In genomic region chr11:128724891-128725611, GRCh38 we compare ENCODE assay signal across 11 cellular contexts. TPM values are rescaled to one million over a fixed set of nuclear protein-coding genes. Genes with fewer than 3 reads are reported as not detected.
A peak's percentile ranks its signal among the peaks of the same experiment; 100 is the strongest.
DNase-seq lines count a peak whose midpoint lies in the region; ATAC-seq and TF ChIP-seq lines count a peak whose summit lies in the region.
"Had no signal": no experiment of that assay in that cellular context is flagged by ENCODE, and none has a peak within 500 bp of the region (broad histone marks: within the 10 kb centered on the region; RNA-seq: fewer than 3 reads in every experiment).

No MANE protein-coding gene starts in this region.

- peak overlapping the region; percentile 86 for H3K9ac ChIP-seq in MM.1S (ENCODE audit: low read length)

- no peaks in the 10 kb centered on the region for H4K20me1 ChIP-seq in MM.1S (ENCODE audit: insufficient read depth, low read length)

- H3K79me2 ChIP-seq in MM.1S (ENCODE audit: low read length): peaks cover 84% of the 10 kb centered on the region

- peaks cover 94% of the 10 kb centered on the region for H3F3A ChIP-seq in MM.1S (ENCODE audit: insufficient read depth, low read length)

- no peaks in the 10 kb centered on the region for H3K27me3 ChIP-seq in MM.1S (replicated peaks; ENCODE audit: insufficient read depth, low read length)
- H3K27me3 ChIP-seq in gastroesophageal sphincter: no peaks in the 10 kb centered on the region

- no peak for TF ChIP-seq EP300 in gastroesophageal sphincter (IDR thresholded peaks at IDR 0.05)

- H3K4me1 ChIP-seq in MM.1S (ENCODE audit: low read length) (peaks cover 87% of the 10 kb centered on the region), gastroesophageal sphincter (peaks cover 0 to 71% (median 10%) of the 10 kb centered on the region in 3 donors)

- H3K9me2 ChIP-seq in MM.1S (replicated peaks; ENCODE audit: insufficient read depth, low read length): no peaks in the 10 kb centered on the region

- H2AFZ ChIP-seq in MM.1S (ENCODE audit: low read length): no peak overlapping the region

- peak; percentile 7 for ATAC-seq in GM21390 (IDR thresholded peaks at IDR 0.05; ENCODE audit: unreplicated experiment)
- ATAC-seq in memory B cell (ENCODE audit: low read depth): peak; percentile 5
- ATAC-seq in gastroesophageal sphincter: no peak
- ATAC-seq: K562 had no signal

- TF ChIP-seq POLR2A in gastroesophageal sphincter (IDR thresholded peaks at IDR 0.05): no peak

- peak overlapping the region; percentile 80 for H3K4me3 Mint-ChIP-seq in memory B cell

- H3K27ac Mint-ChIP-seq in memory B cell: peak overlapping the region; percentile 92

- H3K9me3 ChIP-seq in MM.1S (replicated peaks; ENCODE audit: insufficient read depth, low read length): no peaks in the 10 kb centered on the region
- no peaks in the 10 kb centered on the region for H3K9me3 ChIP-seq in gastroesophageal sphincter

- H3K4me3 ChIP-seq in GM08714 (ENCODE audit: low read length) (peak overlapping the region; percentile 29; the same call in 1 of the 2 replicates), MM.1S (ENCODE audit: low read length) (peak overlapping the region; percentile 30), foreskin fibroblast (ENCODE audit: low read depth in 1 of 2, low read length in 2 of 2) (no peak overlapping the region), gastroesophageal sphincter (no peak overlapping the region)
- H3K4me3 ChIP-seq: K562 had no signal

- DNase-seq in MM.1S (peak; percentile 74), memory B cell (ENCODE audit: low spot score in 2 of 2) (no peak), AG20443 (ENCODE audit: low spot score) (no peak), foreskin fibroblast (no peak)
- no peak for DNase-seq in stimulated activated CD4-positive, alpha-beta T cell treated with anti-CD3 and anti-CD28 coated beads, Interleukin-12 subunit alpha, Interleukin-12 subunit beta, amount 100 ng/mL, for 4 hours
- DNase-seq: DMS153, NCI-H82 had no signal

- TF ChIP-seq CTCF in MM.1S (IDR thresholded peaks at IDR 0.05; ENCODE audit: low read length) (no peak), foreskin fibroblast (IDR thresholded peaks at IDR 0.05; ENCODE audit: low read depth, low read length) (no peak), gastroesophageal sphincter (IDR thresholded peaks at IDR 0.05) (no peak)

- H3K4me1 Mint-ChIP-seq in memory B cell: peaks cover 80% of the 10 kb centered on the region

- H3K4me2 ChIP-seq in MM.1S (ENCODE audit: low read depth, low read length): peak overlapping the region; percentile 92

- H3K36me3 Mint-ChIP-seq in memory B cell: peaks cover 17% of the 10 kb centered on the region

- H3K9me3 Mint-ChIP-seq in memory B cell: no peaks in the 10 kb centered on the region

- H3K27ac ChIP-seq in MM.1S (ENCODE audit: low read length): peak overlapping the region; percentile 99
- H3K27ac ChIP-seq in gastroesophageal sphincter: peak overlapping the region in 2 of 4 donors; percentile 21 to 30

- no peaks in the 10 kb centered on the region for H3K27me3 Mint-ChIP-seq in memory B cell

- 57 to 83% methylated on average over 3 to 5 of the region's 9 CpGs for WGBS in gastroesophageal sphincter (ENCODE audit: low coverage in 1 of 2), 2 donors

- H3K36me3 ChIP-seq in MM.1S (replicated peaks; ENCODE audit: insufficient read depth, low read length) (no peaks in the 10 kb centered on the region), gastroesophageal sphincter (no peaks in the 10 kb centered on the region)

RNA-seq across cellular contexts. Expression of gene FLI1, which starts 31.2 kb away (rescaled TPM):
- 10 to 100 TPM; 13.8 to 21.6 (median 17.9) TPM for total RNA-seq in gastroesophageal sphincter

Comparison
In these comparisons a context has a peak if more than half of its experiments do, and no peak if none do; other contexts are left out.
1. H3K4me3 ChIP-seq: peak in GM08714 (single experiment) and MM.1S (single experiment); none in foreskin fibroblast (0 of 2) and gastroesophageal sphincter (0 of 2).